In the genomic region with DNA sequence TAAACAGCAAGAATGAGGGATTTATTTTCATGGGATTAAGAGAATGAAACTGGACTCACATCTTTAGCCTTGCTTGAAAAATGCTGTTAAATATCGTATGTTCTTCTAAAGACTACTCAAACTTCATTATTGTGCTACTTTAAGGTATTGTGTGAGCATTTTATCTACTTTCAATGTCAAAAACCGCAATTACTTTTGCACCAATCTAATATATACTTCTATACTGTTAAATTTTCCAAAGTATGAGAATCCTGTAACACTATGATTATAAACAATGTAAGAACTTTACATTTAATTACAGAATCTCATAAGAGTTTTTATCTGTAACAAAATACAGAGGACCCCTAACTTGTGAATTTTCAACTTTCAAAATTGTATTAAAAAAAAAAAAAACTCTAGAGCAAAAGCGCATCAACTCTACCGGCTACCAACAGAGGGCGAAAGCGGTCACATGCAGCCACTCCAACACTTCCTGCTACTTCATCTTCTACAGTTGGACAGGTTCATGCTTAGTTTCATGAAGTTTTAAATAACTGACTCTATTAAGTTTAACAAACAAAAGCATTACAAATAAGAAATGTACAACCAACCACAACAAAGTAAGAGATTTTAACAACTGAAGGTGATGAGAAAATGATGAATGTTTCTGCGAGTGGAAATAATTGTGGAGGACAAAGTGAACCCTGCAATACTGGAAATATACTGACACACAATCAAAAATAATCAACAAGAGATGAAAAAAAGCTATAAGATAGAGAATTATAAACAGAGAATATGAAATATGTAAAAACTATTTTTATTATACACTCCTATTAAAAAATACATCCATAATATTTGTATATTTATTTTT, we compare ENCODE assay signal across 8 cellular contexts.
DNase-seq lines count a peak whose midpoint lies in the region; ATAC-seq, FAIRE-seq and TF ChIP-seq lines count a peak whose summit lies in the region.

No MANE protein-coding gene starts in this region.

- no peaks in the 10 kb centered on the region for H3K9me3 ChIP-seq in CD8-positive, alpha-beta memory T cell (ENCODE audit: low read length)
- no peaks in the 10 kb centered on the region for H3K9me3 ChIP-seq in adipocyte (ENCODE audit: control insufficient read depth, low read length)
- no peaks in the 10 kb centered on the region for H3K9me3 ChIP-seq in kidney (ENCODE audit: control insufficient read depth in 1 of 2, low read length in 2 of 2)

- H3K9me3 Mint-ChIP-seq in CD8-positive, alpha-beta memory T cell, result no peaks in the 10 kb centered on the region

- no peak overlapping the region for H3K4me3 ChIP-seq in CD8-positive, alpha-beta memory T cell (ENCODE audit: low read length)
- H3K4me3 ChIP-seq in adipocyte (ENCODE audit: low read length) (peak overlapping the region; percentile 8), kidney (ENCODE audit: low read length in 2 of 2) (no peak overlapping the region)

- no peaks in the 10 kb centered on the region for H3K27me3 Mint-ChIP-seq in CD8-positive, alpha-beta memory T cell

- CTCF ChIA-PET in CD8-positive, alpha-beta memory T cell (lab: Charles Lee), result no interaction called here

- peaks cover 22 to 70% (median 40%) of the 10 kb centered on the region in 3 donors for H3K4me1 Mint-ChIP-seq in CD8-positive, alpha-beta memory T cell

- no peaks in the 10 kb centered on the region for H3K36me3 Mint-ChIP-seq in CD8-positive, alpha-beta memory T cell

- peak; percentile 56 for ATAC-seq in HG03159 (IDR thresholded peaks at IDR 0.05; ENCODE audit: unreplicated experiment)
- peak; percentile 70 for ATAC-seq in SK-N-SH treated with all-trans-retinoic acid at 6 μM for 48 hours
- no peak for ATAC-seq in omental fat pad (ENCODE audit: low FRiP score)
- ATAC-seq in GM21619 (IDR thresholded peaks at IDR 0.05; ENCODE audit: unreplicated experiment), result no peak

- FAIRE-seq in kidney (lab: Jason Lieb, UNC), result peak; percentile 81

- peak overlapping the region in 1 of 8 donors; percentile 8 for H3K27ac Mint-ChIP-seq in CD8-positive, alpha-beta memory T cell

- no peak overlapping the region for H3K27ac ChIP-seq in CD8-positive, alpha-beta memory T cell (ENCODE audit: low read depth, low read length)
- H3K27ac ChIP-seq in kidney (ENCODE audit: low read depth in 2 of 2, low read length in 2 of 2), result no peak overlapping the region

- no peaks in the 10 kb centered on the region for H3K36me3 ChIP-seq in CD8-positive, alpha-beta memory T cell (ENCODE audit: insufficient read depth, low read length)
- H3K36me3 ChIP-seq in adipocyte (ENCODE audit: control insufficient read depth, insufficient read depth, low read length, severe bottlenecking), result no peaks in the 10 kb centered on the region
- H3K36me3 ChIP-seq in kidney (ENCODE audit: control insufficient read depth in 1 of 2, insufficient read depth in 2 of 2, low read length in 2 of 2), result no peaks in the 10 kb centered on the region

- no peak overlapping the region for H3K4me3 Mint-ChIP-seq in CD8-positive, alpha-beta memory T cell

- H3K9ac ChIP-seq in adipocyte (ENCODE audit: low read length) (no peak overlapping the region), kidney (ENCODE audit: low read length in 2 of 2) (no peak overlapping the region)

- intact Hi-C loops in kidney (cut with DNase I), result no loop called here

- POLR2A ChIA-PET in CD8-positive, alpha-beta memory T cell (lab: Charles Lee), result no interaction called here

- H3K4me1 ChIP-seq in CD8-positive, alpha-beta memory T cell (ENCODE audit: insufficient read depth, low read length), result peaks cover 5% of the 10 kb centered on the region
- H3K4me1 ChIP-seq in adipocyte (ENCODE audit: control insufficient read depth, insufficient read depth, low read length) (peaks cover 50% of the 10 kb centered on the region), kidney (ENCODE audit: control insufficient read depth in 1 of 2, insufficient read depth in 1 of 2, low read depth in 1 of 2, low read length in 2 of 2) (peaks cover 10 to 12% of the 10 kb centered on the region in 2 donors)

- DNase-seq in CD8-positive, alpha-beta memory T cell, result peak; percentile 13 to 62 (median 31)
- DNase-seq in adipocyte (ENCODE audit: low read depth), result peak; percentile 51
- DNase-seq in kidney, result peak; percentile 57
- DNase-seq in stimulated activated CD8-positive, alpha-beta memory T cell treated with anti-CD3 and anti-CD28 coated beads, Interleukin-15, amount 100 ng/mL, for 1 hour (ENCODE audit: low read depth), result peak; percentile 14
- no peak for DNase-seq in omental fat pad (ENCODE audit: low spot score)

- no peaks in the 10 kb centered on the region for H3K27me3 ChIP-seq in CD8-positive, alpha-beta memory T cell (ENCODE audit: insufficient read depth, low read length, poor library complexity, severe bottlenecking)
- no peaks in the 10 kb centered on the region for H3K27me3 ChIP-seq in adipocyte (replicated peaks; ENCODE audit: control insufficient read depth, insufficient read depth, low read length)

- TF ChIP-seq CTCF in kidney (IDR thresholded peaks at IDR 0.05; ENCODE audit: borderline replicate concordance, extremely low read depth, insufficient read depth) (peak; percentile 65), omental fat pad (IDR thresholded peaks at IDR 0.05) (no peak)

TF ChIP-seq in SK-N-SH treated with all-trans-retinoic acid at 6 μM for 48 hours, 23 proteins besides CTCF, POLR2A, EP300 and RAD21 (continues in another document):
- no peak for TF ChIP-seq PPARA (CRISPR knock-in tag; IDR thresholded peaks at IDR 0.05; ENCODE audit: borderline replicate concordance)
- TF ChIP-seq ZNF565 (CRISPR knock-in tag; conservative IDR thresholded peaks at IDR 0.05; ENCODE audit: low read depth), result no peak
- no peak for TF ChIP-seq CREB5 (CRISPR knock-in tag; IDR thresholded peaks at IDR 0.05; ENCODE audit: low read depth)
- TF ChIP-seq RARB (CRISPR knock-in tag; IDR thresholded peaks at IDR 0.05), result no peak
- no peak for TF ChIP-seq ZNF70 (CRISPR knock-in tag; IDR thresholded peaks at IDR 0.05)
- TF ChIP-seq CSDC2 (CRISPR knock-in tag; IDR thresholded peaks at IDR 0.05), result no peak
- TF ChIP-seq GLIS3 (CRISPR knock-in tag; IDR thresholded peaks at IDR 0.05), result no peak
- TF ChIP-seq, protein P1, sequence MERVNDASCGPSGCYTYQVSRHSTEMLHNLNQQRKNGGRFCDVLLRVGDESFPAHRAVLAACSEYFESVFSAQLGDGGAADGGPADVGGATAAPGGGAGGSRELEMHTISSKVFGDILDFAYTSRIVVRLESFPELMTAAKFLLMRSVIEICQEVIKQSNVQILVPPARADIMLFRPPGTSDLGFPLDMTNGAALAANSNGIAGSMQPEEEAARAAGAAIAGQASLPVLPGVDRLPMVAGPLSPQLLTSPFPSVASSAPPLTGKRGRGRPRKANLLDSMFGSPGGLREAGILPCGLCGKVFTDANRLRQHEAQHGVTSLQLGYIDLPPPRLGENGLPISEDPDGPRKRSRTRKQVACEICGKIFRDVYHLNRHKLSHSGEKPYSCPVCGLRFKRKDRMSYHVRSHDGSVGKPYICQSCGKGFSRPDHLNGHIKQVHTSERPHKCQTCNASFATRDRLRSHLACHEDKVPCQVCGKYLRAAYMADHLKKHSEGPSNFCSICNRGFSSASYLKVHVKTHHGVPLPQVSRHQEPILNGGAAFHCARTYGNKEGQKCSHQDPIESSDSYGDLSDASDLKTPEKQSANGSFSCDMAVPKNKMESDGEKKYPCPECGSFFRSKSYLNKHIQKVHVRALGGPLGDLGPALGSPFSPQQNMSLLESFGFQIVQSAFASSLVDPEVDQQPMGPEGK (CRISPR knock-in tag; IDR thresholded peaks at IDR 0.05; ENCODE audit: borderline replicate concordance), result no peak
- TF ChIP-seq, protein P2, sequence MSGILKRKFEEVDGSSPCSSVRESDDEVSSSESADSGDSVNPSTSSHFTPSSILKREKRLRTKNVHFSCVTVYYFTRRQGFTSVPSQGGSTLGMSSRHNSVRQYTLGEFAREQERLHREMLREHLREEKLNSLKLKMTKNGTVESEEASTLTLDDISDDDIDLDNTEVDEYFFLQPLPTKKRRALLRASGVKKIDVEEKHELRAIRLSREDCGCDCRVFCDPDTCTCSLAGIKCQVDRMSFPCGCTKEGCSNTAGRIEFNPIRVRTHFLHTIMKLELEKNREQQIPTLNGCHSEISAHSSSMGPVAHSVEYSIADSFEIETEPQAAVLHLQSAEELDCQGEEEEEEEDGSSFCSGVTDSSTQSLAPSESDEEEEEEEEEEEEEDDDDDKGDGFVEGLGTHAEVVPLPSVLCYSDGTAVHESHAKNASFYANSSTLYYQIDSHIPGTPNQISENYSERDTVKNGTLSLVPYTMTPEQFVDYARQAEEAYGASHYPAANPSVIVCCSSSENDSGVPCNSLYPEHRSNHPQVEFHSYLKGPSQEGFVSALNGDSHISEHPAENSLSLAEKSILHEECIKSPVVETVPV (CRISPR knock-in tag; IDR thresholded peaks at IDR 0.05), result no peak
- no peak for TF ChIP-seq ISL1 (CRISPR knock-in tag; IDR thresholded peaks at IDR 0.05)
- TF ChIP-seq ZNF8 (CRISPR knock-in tag; IDR thresholded peaks at IDR 0.05), result no peak
- TF ChIP-seq ESRRG (CRISPR knock-in tag; IDR thresholded peaks at IDR 0.05), result no peak
- TF ChIP-seq ZFP30 (CRISPR knock-in tag; IDR thresholded peaks at IDR 0.05), result no peak
- TF ChIP-seq, protein P3, sequence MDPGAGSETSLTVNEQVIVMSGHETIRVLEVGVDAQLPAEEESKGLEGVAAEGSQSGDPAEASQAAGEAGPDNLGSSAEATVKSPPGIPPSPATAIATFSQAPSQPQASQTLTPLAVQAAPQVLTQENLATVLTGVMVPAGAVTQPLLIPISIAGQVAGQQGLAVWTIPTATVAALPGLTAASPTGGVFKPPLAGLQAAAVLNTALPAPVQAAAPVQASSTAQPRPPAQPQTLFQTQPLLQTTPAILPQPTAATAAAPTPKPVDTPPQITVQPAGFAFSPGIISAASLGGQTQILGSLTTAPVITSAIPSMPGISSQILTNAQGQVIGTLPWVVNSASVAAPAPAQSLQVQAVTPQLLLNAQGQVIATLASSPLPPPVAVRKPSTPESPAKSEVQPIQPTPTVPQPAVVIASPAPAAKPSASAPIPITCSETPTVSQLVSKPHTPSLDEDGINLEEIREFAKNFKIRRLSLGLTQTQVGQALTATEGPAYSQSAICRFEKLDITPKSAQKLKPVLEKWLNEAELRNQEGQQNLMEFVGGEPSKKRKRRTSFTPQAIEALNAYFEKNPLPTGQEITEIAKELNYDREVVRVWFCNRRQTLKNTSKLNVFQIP (CRISPR knock-in tag; IDR thresholded peaks at IDR 0.05; ENCODE audit: borderline replicate concordance, low read depth), result no peak

Comparison
In these comparisons a context has a peak if more than half of its experiments do, and no peak if none do; other contexts are left out.
1. ATAC-seq: peak in HG03159 (single experiment) and SK-N-SH treated with all-trans-retinoic acid at 6 μM for 48 hours (single experiment); none in omental fat pad (single experiment) and GM21619 (single experiment).